Comparison of ENCODE assay signal across 1 cellular context in genomic region chr9:83633676-83634075, GRCh38.
TF ChIP-seq lines count a peak whose summit lies in the region.

No MANE protein-coding gene starts in this region.

TF ChIP-seq in A549, 52 proteins besides CTCF, POLR2A, EP300 and RAD21 (continued from another document):
- TF ChIP-seq ELK1 (IDR thresholded peaks at IDR 0.05; ENCODE audit: low read depth, low read length) (no peak), NR3C1 (IDR thresholded peaks at IDR 0.05) (no peak), JUN (IDR thresholded peaks at IDR 0.05) (no peak)
TF ChIP-seq in A549: peak in this region for 0.
